17 cellular contexts compared by ENCODE assay signal in the genomic region with DNA sequence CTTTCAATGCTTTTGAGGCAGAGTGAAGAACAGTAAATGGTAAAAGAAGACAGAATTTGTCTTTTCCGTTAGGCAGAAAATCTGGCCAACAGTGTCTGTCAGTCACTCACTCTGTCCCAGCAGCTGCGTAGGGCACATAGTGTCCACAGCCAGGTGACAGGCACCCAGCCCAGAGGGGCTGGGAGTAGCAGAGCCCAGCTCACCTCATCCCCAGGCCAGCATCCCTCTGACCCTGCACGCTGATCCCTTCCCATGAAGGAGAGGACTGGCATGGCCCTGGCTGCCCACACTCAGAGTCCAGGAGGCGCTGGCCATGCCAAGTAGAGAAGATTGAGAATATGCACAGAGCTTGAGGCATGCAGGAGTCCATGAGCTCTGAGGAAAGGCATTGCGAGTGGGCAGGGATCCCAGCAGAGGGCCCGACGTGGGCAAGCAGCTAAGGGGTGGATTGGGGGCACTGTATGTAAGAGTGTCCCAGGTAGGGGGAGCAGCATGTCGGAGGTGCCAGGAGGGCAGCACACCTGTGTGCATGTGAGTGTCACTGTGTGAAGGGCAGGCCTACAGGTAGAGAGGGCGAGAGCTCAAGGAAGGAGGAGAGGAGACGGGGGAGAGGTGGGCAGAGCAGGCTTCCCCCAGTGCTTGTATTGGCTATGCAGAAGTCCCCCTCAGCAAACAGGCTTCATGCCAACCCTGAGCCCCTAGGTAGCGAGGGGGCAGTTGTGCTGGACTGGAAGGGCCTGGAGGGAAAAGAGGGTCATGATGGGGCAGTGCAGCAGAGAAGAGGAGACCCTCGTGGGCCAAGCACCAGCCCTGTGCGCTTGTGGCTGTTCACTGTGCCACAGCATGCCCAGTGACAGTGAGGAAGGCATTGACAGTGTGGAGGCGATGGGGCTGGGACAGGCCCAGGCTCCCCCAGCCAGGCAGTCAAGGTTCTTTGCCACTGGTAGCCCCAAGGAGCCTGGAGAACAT.
DNase-seq lines count a peak whose midpoint lies in the region; ATAC-seq, FAIRE-seq and TF ChIP-seq lines count a peak whose summit lies in the region.
"Had no signal": no experiment of that assay in that cellular context is flagged by ENCODE, and none has a peak within 500 bp of the region (broad histone marks: within the 10 kb centered on the region; RNA-seq: fewer than 3 reads in every experiment).

No MANE protein-coding gene starts in this region.

- WGBS in stomach, 5 donors = 87 to 96% (median 92%) methylated on average over 14 of the region's 14 CpGs

- H3K9me1 ChIP-seq in keratinocyte (ENCODE audit: control insufficient read depth, extremely low read depth, insufficient read depth, low read length) = no peaks in the 10 kb centered on the region

- intact Hi-C loops in stomach (cut with DNase I; ENCODE audit: low total_unique reads) = no loop called here

- H2AFZ ChIP-seq in keratinocyte (ENCODE audit: control insufficient read depth, low read length) (no peak overlapping the region), MM.1S (ENCODE audit: low read length) (no peak overlapping the region)

- dilution Hi-C loops in keratinocyte (cut with MboI; ENCODE audit: extremely low pct_ligation_motif_present, low sequenced_read_pairs) = no loop called here

- H3K27ac ChIP-seq in RWPE1 (peak overlapping the region; percentile 96), keratinocyte (ENCODE audit: control insufficient read depth, insufficient read depth, low read length) (peak overlapping the region; percentile 100), stomach (no peak overlapping the region), MM.1S (ENCODE audit: low read length) (no peak overlapping the region)

- H3K4me1 ChIP-seq in keratinocyte (ENCODE audit: control insufficient read depth, extremely low read depth, insufficient read depth, low read length) (peaks cover 34% of the 10 kb centered on the region), stomach (peaks cover 0 to 9% (median 3%) of the 10 kb centered on the region in 4 donors), MM.1S (ENCODE audit: low read length) (no peaks in the 10 kb centered on the region)

- no peak for TF ChIP-seq EP300 in stomach (IDR thresholded peaks at IDR 0.05)

- CTCF ChIA-PET in RWPE1 (lab: Yijun Ruan, JAX) = interaction anchor here (0.6 kb wide), 1 partner anchor 121 kb away, joined by 4 read pairs; no protein-coding TSS in a partner anchor

- FAIRE-seq in keratinocyte (lab: Jason Lieb, UNC) = no peak

- H3K4me3 ChIP-seq in keratinocyte (ENCODE audit: control insufficient read depth in 2 of 3, extremely low read depth in 1 of 3, insufficient read depth in 2 of 3, low read depth in 1 of 3, low read length in 3 of 3) = no peak overlapping the region
- H3K4me3 ChIP-seq in stomach = no peak overlapping the region
- no peak overlapping the region for H3K4me3 ChIP-seq in MM.1S (ENCODE audit: low read length)

- peaks cover 0 to 18% of the 10 kb centered on the region in 2 experiments for H3K36me3 ChIP-seq in keratinocyte (ENCODE audit: control insufficient read depth in 2 of 2, extremely low read depth in 1 of 2, insufficient read depth in 2 of 2, low read length in 2 of 2)
- no peaks in the 10 kb centered on the region for H3K36me3 ChIP-seq in stomach
- no peaks in the 10 kb centered on the region for H3K36me3 ChIP-seq in MM.1S (replicated peaks; ENCODE audit: insufficient read depth, low read length)

- no peaks in the 10 kb centered on the region for H3K9me2 ChIP-seq in MM.1S (replicated peaks; ENCODE audit: insufficient read depth, low read length)

- H3K9me3 ChIP-seq in keratinocyte (ENCODE audit: control insufficient read depth, low read depth, low read length) = no peaks in the 10 kb centered on the region
- no peaks in the 10 kb centered on the region for H3K9me3 ChIP-seq in stomach
- H3K9me3 ChIP-seq in MM.1S (replicated peaks; ENCODE audit: insufficient read depth, low read length) = no peaks in the 10 kb centered on the region

- POLR2A ChIA-PET in RWPE1 (lab: Yijun Ruan, JAX; ENCODE audit: low non-redundant PET) = no interaction called here

- H3F3A ChIP-seq in MM.1S (ENCODE audit: insufficient read depth, low read length) = no peaks in the 10 kb centered on the region

- TF ChIP-seq POLR2A in stomach (IDR thresholded peaks at IDR 0.05) = no peak

- H3K4me2 ChIP-seq in keratinocyte (ENCODE audit: control insufficient read depth, extremely low read depth, insufficient read depth, low read depth, low read length) (no peak overlapping the region), MM.1S (ENCODE audit: low read depth, low read length) (no peak overlapping the region)

- DNase-seq in GM20000 (ENCODE audit: low spot score) = peak; percentile 5
- DNase-seq in RWPE1 (ENCODE audit: low spot score) = no peak
- no peak for DNase-seq in keratinocyte (ENCODE audit: low read depth, low spot score)
- DNase-seq in stomach = peak; percentile 15
- DNase-seq in SK-N-DZ (ENCODE audit: low spot score) = no peak
- DNase-seq in MM.1S = no peak
- DNase-seq in stimulated activated CD4-positive, alpha-beta T cell treated with anti-CD3 and anti-CD28 coated beads, Interleukin-12 subunit alpha, Interleukin-12 subunit beta, amount 100 ng/mL, for 4 hours = no peak
- DNase-seq: ACHN, AML-193, COR-L47, DMS153, NCI-H1417 treated with DMSO at 0.1 percent for 48 hours, NCI-H1930, NCI-H2171, NCI-H748 treated with DMSO at 0.1 percent for 48 hours, SHP77 had no signal

- no peak for ATAC-seq in GM21529 (IDR thresholded peaks at IDR 0.05; ENCODE audit: unreplicated experiment)

- TF ChIP-seq CTCF in GM20000 (IDR thresholded peaks at IDR 0.05; ENCODE audit: extremely low read depth, missing control alignments) (no peak), RWPE1 (conservative IDR thresholded peaks at IDR 0.05; ENCODE audit: low read depth) (no peak), keratinocyte (optimal IDR thresholded peaks at IDR 0.05 in 1 of 3, IDR thresholded peaks at IDR 0.05 in 1 of 3, conservative IDR thresholded peaks at IDR 0.05 in 1 of 3; ENCODE audit: extremely low read depth in 1 of 3, insufficient read depth in 2 of 3, low read length in 3 of 3) (no peak), stomach (IDR thresholded peaks at IDR 0.05) (no peak), MM.1S (IDR thresholded peaks at IDR 0.05; ENCODE audit: low read length) (no peak)

- H3K9ac ChIP-seq in keratinocyte (ENCODE audit: control insufficient read depth, extremely low read depth, insufficient read depth, low read length) = peak overlapping the region; percentile 19
- H3K9ac ChIP-seq in MM.1S (ENCODE audit: low read length) = no peak overlapping the region

- H3K79me2 ChIP-seq in keratinocyte (ENCODE audit: control insufficient read depth, insufficient read depth, low read length) = no peaks in the 10 kb centered on the region
- no peaks in the 10 kb centered on the region for H3K79me2 ChIP-seq in MM.1S (ENCODE audit: low read length)

- H4K20me1 ChIP-seq in keratinocyte (ENCODE audit: control insufficient read depth, extremely low read depth, insufficient read depth, low read length) = no peaks in the 10 kb centered on the region
- H4K20me1 ChIP-seq in MM.1S (ENCODE audit: insufficient read depth, low read length) = no peaks in the 10 kb centered on the region

- no peaks in the 10 kb centered on the region for H3K27me3 ChIP-seq in keratinocyte (ENCODE audit: control insufficient read depth, extremely low read depth, insufficient read depth, low read length)
- H3K27me3 ChIP-seq in stomach = peaks cover 0 to 31% (median 0%) of the 10 kb centered on the region in 3 donors
- H3K27me3 ChIP-seq in MM.1S (replicated peaks; ENCODE audit: insufficient read depth, low read length) = peaks cover 16% of the 10 kb centered on the region

Comparison
In these comparisons a context has a peak if more than half of its experiments do, and no peak if none do; other contexts are left out.
1. DNase-seq: peak in GM20000 (single experiment) and stomach (single experiment); none in RWPE1 (single experiment), keratinocyte (single experiment), SK-N-DZ (single experiment), MM.1S (single experiment) and stimulated activated CD4-positive, alpha-beta T cell treated with anti-CD3 and anti-CD28 coated beads, Interleukin-12 subunit alpha, Interleukin-12 subunit beta, amount 100 ng/mL, for 4 hours (single experiment).
2. H3K27ac ChIP-seq: peak in RWPE1 (single experiment) and keratinocyte (single experiment); none in stomach (0 of 5) and MM.1S (single experiment).